Comparison of ENCODE assay signal across 19 cellular contexts in genomic region chr10:86436963-86437362, GRCh38.
A peak's percentile ranks its signal among the peaks of the same experiment; 100 is the strongest.
DNase-seq lines count a peak whose midpoint lies in the region; ATAC-seq, FAIRE-seq and TF ChIP-seq lines count a peak whose summit lies in the region.
"Had no signal": no experiment of that assay in that cellular context is flagged by ENCODE, and none has a peak within 500 bp of the region (broad histone marks: within the 10 kb centered on the region; RNA-seq: fewer than 3 reads in every experiment).

No MANE protein-coding gene starts in this region.

- TF ChIP-seq CTCF in Caco-2 (IDR thresholded peaks at IDR 0.05; ENCODE audit: insufficient read depth in 1 of 2, low read depth in 1 of 2, low read length in 1 of 2, severe bottlenecking in 1 of 2, unreplicated experiment in 1 of 2) (no peak), HCT116 (IDR thresholded peaks at IDR 0.05 in 2 of 3, conservative IDR thresholded peaks at IDR 0.05 in 1 of 3; ENCODE audit: borderline replicate concordance in 1 of 3, insufficient read depth in 1 of 3, low read depth in 2 of 3, low read length in 2 of 3) (no peak), endodermal cell (conservative IDR thresholded peaks at IDR 0.05) (no peak), pancreas (IDR thresholded peaks at IDR 0.05) (no peak), HFFc6 (IDR thresholded peaks at IDR 0.05) (no peak)

- no peak overlapping the region for H2AFZ ChIP-seq in HCT116 (ENCODE audit: low read depth, low read length, poor library complexity, severe bottlenecking)

- H3K4me1 Mint-ChIP-seq in Caco-2 (ENCODE audit: low read depth, unreplicated experiment) (peaks cover 18% of the 10 kb centered on the region), endodermal cell (peaks cover 30% of the 10 kb centered on the region), HFFc6 (ENCODE audit: low read depth) (peaks cover 22% of the 10 kb centered on the region)

- no peak overlapping the region for H3K27ac Mint-ChIP-seq in Caco-2 (ENCODE audit: unreplicated experiment)
- H3K27ac Mint-ChIP-seq in endodermal cell: peak overlapping the region; percentile 61
- no peak overlapping the region for H3K27ac Mint-ChIP-seq in HFFc6

- no peak for TF ChIP-seq RAD21 in HCT116 (IDR thresholded peaks at IDR 0.05; ENCODE audit: low read depth)

- no peaks in the 10 kb centered on the region for H3K9me2 ChIP-seq in HCT116 (ENCODE audit: insufficient read depth)
- H3K9me2 ChIP-seq: SK-N-SH had no signal

- POLR2A ChIA-PET in Caco-2 (lab: Charles Lee) (no interaction called here), HCT116 (lab: Charles Lee) (interaction anchor here (1.4 kb wide), 1 partner anchor 36 kb away, joined by 3 read pairs; no protein-coding TSS in a partner anchor)

- no peak for DNase-seq in Caco-2
- DNase-seq in HCT116 (ENCODE audit: low read depth, low spot score): no peak
- no peak for DNase-seq in endodermal cell
- DNase-seq in pancreas: peak in 1 of 6 donors; percentile 27
- DNase-seq in HFFc6: no peak
- DNase-seq: ACHN, C1 segment of cervical spinal cord, DMS 273 treated with DMSO at 0.1 percent for 48 hours, DND-41, GOT3, KG1, MV-4-11, NCI-H1694 treated with DMSO at 0.1 percent for 48 hours, NCI-H510A treated with DMSO at 0.1 percent for 48 hours, NCI-H774, SHP77, SK-N-SH had no signal

- no peaks in the 10 kb centered on the region for H3K27me3 Mint-ChIP-seq in Caco-2 (ENCODE audit: insufficient read depth, unreplicated experiment)
- no peaks in the 10 kb centered on the region for H3K27me3 Mint-ChIP-seq in endodermal cell (ENCODE audit: insufficient read depth)
- H3K27me3 Mint-ChIP-seq in HFFc6 (ENCODE audit: insufficient read depth): no peaks in the 10 kb centered on the region; the same call in none of the 2 replicates

- H3K9me3 Mint-ChIP-seq in Caco-2 (ENCODE audit: unreplicated experiment): no peaks in the 10 kb centered on the region
- no peaks in the 10 kb centered on the region for H3K9me3 Mint-ChIP-seq in endodermal cell
- no peaks in the 10 kb centered on the region for H3K9me3 Mint-ChIP-seq in HFFc6

- TF ChIP-seq POLR2A in HCT116 (IDR thresholded peaks at IDR 0.05; ENCODE audit: borderline replicate concordance, extremely low read depth, insufficient read depth, insufficient read length): no peak

- intact Hi-C loops in Caco-2 (cut with micrococcal nuclease; ENCODE audit: unreplicated experiment): no loop called here
- intact Hi-C loops in HCT116 (cut with micrococcal nuclease): no loop called here
- intact Hi-C loops in pancreas (cut with DNase I): no loop called here

- no peaks in the 10 kb centered on the region for H3K27me3 ChIP-seq in Caco-2 (replicated peaks; ENCODE audit: control insufficient read depth, insufficient read depth, low read length)
- no peaks in the 10 kb centered on the region for H3K27me3 ChIP-seq in HCT116 (ENCODE audit: insufficient read depth, low read length)
- no peaks in the 10 kb centered on the region for H3K27me3 ChIP-seq in endodermal cell (ENCODE audit: control insufficient read depth, insufficient read depth, low read length, poor library complexity, severe bottlenecking)
- no peaks in the 10 kb centered on the region for H3K27me3 ChIP-seq in pancreas

- H3K4me1 ChIP-seq in Caco-2: peaks cover 5% of the 10 kb centered on the region; the same call in 1 of the 2 replicates
- H3K4me1 ChIP-seq in HCT116 (ENCODE audit: control insufficient read depth in 1 of 2, insufficient read depth in 2 of 2, low read length in 2 of 2): no peaks in the 10 kb centered on the region
- no peaks in the 10 kb centered on the region for H3K4me1 ChIP-seq in endodermal cell (ENCODE audit: control insufficient read depth, insufficient read depth, low read length)
- peaks cover 13 to 42% (median 40%) of the 10 kb centered on the region in 3 donors for H3K4me1 ChIP-seq in pancreas

- FAIRE-seq in pancreas (lab: Jason Lieb, UNC): no peak

- no peaks in the 10 kb centered on the region for H4K20me1 ChIP-seq in HCT116 (ENCODE audit: insufficient read depth)

- H3K36me3 ChIP-seq in Caco-2 (ENCODE audit: control insufficient read depth, insufficient read depth, low read length): peaks cover 2% of the 10 kb centered on the region; the same call in 1 of the 2 replicates
- H3K36me3 ChIP-seq in HCT116 (ENCODE audit: control insufficient read depth in 1 of 2, insufficient read depth in 2 of 2, low read length in 2 of 2): peaks cover 30 to 43% of the 10 kb centered on the region in 2 experiments; a peak in 3 of 4 replicates
- H3K36me3 ChIP-seq in endodermal cell (ENCODE audit: control insufficient read depth, insufficient read depth, low read length): peaks cover 68% of the 10 kb centered on the region
- H3K36me3 ChIP-seq in pancreas: peaks cover 0 to 10% (median 0%) of the 10 kb centered on the region in 3 donors

- WGBS in endodermal cell (ENCODE audit: insufficient coverage in 1 of 2, insufficient read length in 1 of 2), 2 experiments: 90 to 100% methylated on average over 2 of the region's 2 CpGs
- WGBS in pancreas, 2 donors: 38 to 42% methylated on average over 2 of the region's 2 CpGs

- BruUV-seq in Caco-2 (replicated peaks; lab: Mats Ljungman, UMichigan) (TSS peak; percentile 16), HCT116 (replicated peaks; lab: Mats Ljungman, UMichigan) (TSS peak; percentile 21)

- H3K4me3 ChIP-seq in Caco-2 (ENCODE audit: low read depth, low read length): no peak overlapping the region
- H3K4me3 ChIP-seq in HCT116 (replicated peaks in 1 of 2; ENCODE audit: low read depth in 1 of 2, low read length in 2 of 2): no peak overlapping the region
- H3K4me3 ChIP-seq in endodermal cell (ENCODE audit: low read length): no peak overlapping the region
- no peak overlapping the region for H3K4me3 ChIP-seq in pancreas

- ATAC-seq in HCT116 (no peak), pancreas (peak; percentile 65 to 73 (median 68)), GM21381 (IDR thresholded peaks at IDR 0.05; ENCODE audit: unreplicated experiment) (no peak), GM18517 (IDR thresholded peaks at IDR 0.05; ENCODE audit: unreplicated experiment) (no peak)

- no peaks in the 10 kb centered on the region for H3K9me3 ChIP-seq in Caco-2
- no peaks in the 10 kb centered on the region for H3K9me3 ChIP-seq in HCT116 (ENCODE audit: control insufficient read depth in 1 of 2, insufficient read depth in 1 of 2, low read depth in 1 of 2, low read length in 2 of 2)
- H3K9me3 ChIP-seq in endodermal cell (ENCODE audit: control insufficient read depth, low read length): no peaks in the 10 kb centered on the region
- H3K9me3 ChIP-seq in pancreas: no peaks in the 10 kb centered on the region
- H3K9me3 ChIP-seq: SK-N-SH had no signal

- peaks cover 3% of the 10 kb centered on the region for H3K79me2 ChIP-seq in HCT116 (ENCODE audit: insufficient read depth, low read length)

- H3K36me3 Mint-ChIP-seq in Caco-2 (ENCODE audit: insufficient read depth, unreplicated experiment): peaks cover 61% of the 10 kb centered on the region
- peaks cover 55% of the 10 kb centered on the region for H3K36me3 Mint-ChIP-seq in endodermal cell (ENCODE audit: low read depth)
- H3K36me3 Mint-ChIP-seq in HFFc6 (ENCODE audit: low read depth): peaks cover 36% of the 10 kb centered on the region

- no peak overlapping the region for H3K4me2 ChIP-seq in HCT116 (ENCODE audit: low read length)
- H3K4me2 ChIP-seq: SK-N-SH had no signal

- H3K9ac ChIP-seq in HCT116 (ENCODE audit: low read length): no peak overlapping the region
- H3K9ac ChIP-seq in endodermal cell (ENCODE audit: extremely low read depth, low read length, poor library complexity, severe bottlenecking): no peak overlapping the region
- H3K9ac ChIP-seq: SK-N-SH had no signal

- CTCF ChIA-PET in Caco-2 (lab: Charles Lee): no interaction called here
- CTCF ChIA-PET in HCT116 (lab: Charles Lee): interaction anchor here (1.6 kb wide), 1 partner anchor 149 kb away, joined by 5 read pairs; no protein-coding TSS in a partner anchor

- H3K4me3 Mint-ChIP-seq in Caco-2 (ENCODE audit: unreplicated experiment): no peak overlapping the region
- no peak overlapping the region for H3K4me3 Mint-ChIP-seq in endodermal cell
- no peak overlapping the region for H3K4me3 Mint-ChIP-seq in HFFc6

- RAD21 ChIA-PET in HCT116 (lab: Charles Lee; ENCODE audit: low non-redundant PET in 1 of 2, low total read pairs in 2 of 2, uncharacterized antibody in 2 of 2, unreplicated experiment in 2 of 2): no interaction called here

- H3K27ac ChIP-seq in HCT116 (ENCODE audit: low read depth, low read length): no peak overlapping the region
- H3K27ac ChIP-seq in endodermal cell (ENCODE audit: low read depth, low read length): no peak overlapping the region
- H3K27ac ChIP-seq in pancreas: peak overlapping the region in 3 of 4 donors; percentile 30 to 64 (median 38)

TF ChIP-seq in HCT116, 20 proteins besides CTCF, POLR2A, EP300 and RAD21:
- TF ChIP-seq SP1 (IDR thresholded peaks at IDR 0.05; ENCODE audit: low read depth) (no peak), ZBTB33 (IDR thresholded peaks at IDR 0.05; ENCODE audit: extremely low read depth, insufficient replicate concordance, low read length) (no peak), TCF7L2 (IDR thresholded peaks at IDR 0.05; ENCODE audit: borderline replicate concordance, extremely low read depth, insufficient read depth, insufficient read length) (no peak), EGR1 (IDR thresholded peaks at IDR 0.05; ENCODE audit: low read depth) (no peak), JUND (IDR thresholded peaks at IDR 0.05) (no peak), CBX3 (IDR thresholded peaks at IDR 0.05; ENCODE audit: low read depth) (no peak), ATF3 (IDR thresholded peaks at IDR 0.05) (no peak)
TF ChIP-seq in HCT116: peak in this region for 0.

Comparison
In these comparisons a context has a peak if more than half of its experiments do, and no peak if none do; other contexts are left out.
1. ATAC-seq: peak in pancreas (4 of 4); none in HCT116 (single experiment), GM21381 (single experiment) and GM18517 (single experiment).
2. H3K27ac ChIP-seq: peak in pancreas (3 of 4); none in HCT116 (single experiment) and endodermal cell (single experiment).